1 cellular context compared by ENCODE assay signal in the genomic region with DNA sequence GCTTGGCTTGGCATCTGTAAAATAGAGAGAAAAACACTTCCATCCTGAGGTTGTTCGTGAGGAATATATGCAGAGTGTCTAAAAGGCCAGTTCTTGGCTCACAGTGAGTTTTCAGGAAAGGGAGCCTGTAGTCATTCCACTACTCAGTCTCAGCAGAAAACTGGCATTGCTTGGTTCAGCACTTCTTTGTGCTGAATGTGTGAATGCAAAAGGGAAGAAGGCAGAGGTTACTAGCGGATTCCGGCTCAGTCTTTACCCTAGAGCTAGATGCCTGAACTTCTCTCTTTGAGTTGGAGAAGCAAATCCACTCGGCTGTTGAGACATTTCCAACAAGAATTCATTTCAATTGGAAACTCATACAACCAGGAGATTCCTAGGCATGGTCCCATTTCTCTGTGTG.
TF ChIP-seq lines count a peak whose summit lies in the region.

No MANE protein-coding gene starts in this region.

TF ChIP-seq in HepG2, 621 proteins besides CTCF, POLR2A, EP300 and RAD21 (continued from another document):
- no peak for TF ChIP-seq TSC22D2 (CRISPR knock-in tag; IDR thresholded peaks at IDR 0.05; ENCODE audit: borderline replicate concordance)
